In genomic region chr7:85185355-85186082, GRCh38 we compare ENCODE assay signal across 8 cellular contexts. TPM values are rescaled to one million over a fixed set of nuclear protein-coding genes. Genes with fewer than 3 reads are reported as not detected.
DNase-seq lines count a peak whose midpoint lies in the region; ATAC-seq and TF ChIP-seq lines count a peak whose summit lies in the region.

No MANE protein-coding gene starts in this region.

- no peak for TF ChIP-seq EP300 in SK-N-SH (IDR thresholded peaks at IDR 0.05; ENCODE audit: borderline replicate concordance in 1 of 2, low read depth in 1 of 2, low read length in 1 of 2)

- H2AFZ ChIP-seq in SK-N-SH (ENCODE audit: low read depth) (peak overlapping the region; percentile 97), neuron (ENCODE audit: low read depth, low read length) (peak overlapping the region; percentile 86)

- DNase-seq in activated CD8-positive, alpha-beta memory T cell treated with anti-CD3 and anti-CD28 coated beads, Interleukin-2, amount 10 ng/mL, durations not matched to agents 7 days and 5 days, result no peak
- DNase-seq in activated CD8-positive, alpha-beta memory T cell treated with anti-CD3 and anti-CD28 coated beads for 24 hours, result no peak
- DNase-seq in SK-N-SH (peak; percentile 58), foreskin fibroblast (peak; percentile 74 to 86), SKM-1 (lab: John Stamatoyannopoulos, UW; ENCODE audit: unreplicated experiment) (no peak), immature natural killer cell (no peak)

- H4K20me1 ChIP-seq in SK-N-SH (ENCODE audit: insufficient read depth), result no peaks in the 10 kb centered on the region

- 0 out of 2 replicates have a peak, but pooled peaks cover 3% of the 10 kb centered on the region for H3K79me2 ChIP-seq in SK-N-SH (ENCODE audit: insufficient read depth)

- H3K36me3 ChIP-seq in SK-N-SH (replicated peaks in 1 of 2; ENCODE audit: control insufficient read depth in 1 of 2, insufficient read depth in 2 of 2, low read length in 1 of 2), result peaks cover 3 to 5% of the 10 kb centered on the region in 2 experiments
- H3K36me3 ChIP-seq in neuron (ENCODE audit: insufficient read depth, low read length), result no peaks in the 10 kb centered on the region

- peaks cover 2% of the 10 kb centered on the region for H3K36me3 Mint-ChIP-seq in activated CD8-positive, alpha-beta memory T cell treated with anti-CD3 and anti-CD28 coated beads, Interleukin-2, amount 10 ng/mL, durations not matched to agents 7 days and 5 days
- peaks cover 0 to 4% (median 0%) of the 10 kb centered on the region in 3 donors for H3K36me3 Mint-ChIP-seq in immature natural killer cell

- POLR2A ChIA-PET in SK-N-SH (lab: Yijun Ruan, JAX), result no interaction called here

- H3K4me1 ChIP-seq in SK-N-SH (ENCODE audit: control insufficient read depth in 1 of 2, insufficient read depth in 2 of 2, low read depth in 1 of 2, low read length in 1 of 2) (peaks cover 4 to 26% of the 10 kb centered on the region in 2 experiments; a peak in 3 of 4 replicates), neuron (ENCODE audit: insufficient read depth, low read length) (peaks cover 11% of the 10 kb centered on the region)

- peak overlapping the region; percentile 29 to 61; a peak in 3 of 4 replicates for H3K27ac ChIP-seq in SK-N-SH (ENCODE audit: low read depth in 2 of 2, low read length in 1 of 2)

- H3K4me3 ChIP-seq in SK-N-SH (ENCODE audit: low read depth in 2 of 2, low read length in 1 of 2) (peak overlapping the region; percentile 90 to 97), foreskin fibroblast (ENCODE audit: low read depth in 1 of 2, low read length in 2 of 2) (peak overlapping the region; percentile 87 to 93), neuron (ENCODE audit: low read length) (peak overlapping the region; percentile 67)

- H3K4me1 Mint-ChIP-seq in activated CD8-positive, alpha-beta memory T cell treated with anti-CD3 and anti-CD28 coated beads, Interleukin-2, amount 10 ng/mL, durations not matched to agents 7 days and 5 days, result peaks cover 4% of the 10 kb centered on the region
- peaks cover 0 to 5% of the 10 kb centered on the region in 2 donors for H3K4me1 Mint-ChIP-seq in immature natural killer cell

- TF ChIP-seq RAD21 in SK-N-SH (IDR thresholded peaks at IDR 0.05; ENCODE audit: low read length), result peak; percentile 43; the same call in 1 of the 2 replicates

- CTCF ChIA-PET in activated CD8-positive, alpha-beta memory T cell treated with anti-CD3 and anti-CD28 coated beads, Interleukin-2, amount 10 ng/mL, durations not matched to agents 7 days and 5 days (lab: Charles Lee), result no interaction called here
- CTCF ChIA-PET in SK-N-SH (lab: Yijun Ruan, JAX), result interaction anchor here (0.6 to 11.8 kb wide), 29 partner anchors 9 to 1254 kb away, joined by 3 to 134 read pairs (median 5); no protein-coding TSS in a partner anchor

- no peak overlapping the region for H3K4me3 Mint-ChIP-seq in activated CD8-positive, alpha-beta memory T cell treated with anti-CD3 and anti-CD28 coated beads, Interleukin-2, amount 10 ng/mL, durations not matched to agents 7 days and 5 days
- no peak overlapping the region for H3K4me3 Mint-ChIP-seq in immature natural killer cell

- H3K9me3 ChIP-seq in SK-N-SH (no peaks in the 10 kb centered on the region; the same call in 1 of the 2 replicates), neuron (ENCODE audit: low read length) (peaks cover 2% of the 10 kb centered on the region)

- peaks cover 31% of the 10 kb centered on the region for H3K27me3 Mint-ChIP-seq in activated CD8-positive, alpha-beta memory T cell treated with anti-CD3 and anti-CD28 coated beads, Interleukin-2, amount 10 ng/mL, durations not matched to agents 7 days and 5 days
- peaks cover 3 to 8% (median 5%) of the 10 kb centered on the region in 3 donors for H3K27me3 Mint-ChIP-seq in immature natural killer cell (ENCODE audit: low read depth in 3 of 3)

- H3K9ac ChIP-seq in SK-N-SH, result peak overlapping the region; percentile 71

- no peak for ATAC-seq in activated CD8-positive, alpha-beta memory T cell treated with anti-CD3 and anti-CD28 coated beads, Interleukin-2, amount 10 ng/mL, durations not matched to agents 7 days and 5 days
- no peak for ATAC-seq in HG02623 (IDR thresholded peaks at IDR 0.05; ENCODE audit: unreplicated experiment)

- TF ChIP-seq CTCF in SK-N-SH (IDR thresholded peaks at IDR 0.05), result peak; percentile 45
- TF ChIP-seq CTCF in foreskin fibroblast (IDR thresholded peaks at IDR 0.05; ENCODE audit: low read depth, low read length), result peak; percentile 46

- no peaks in the 10 kb centered on the region for H3F3A ChIP-seq in SK-N-SH (replicated peaks; ENCODE audit: insufficient read depth)

- H3K27me3 ChIP-seq in SK-N-SH (ENCODE audit: insufficient read depth) (no peaks in the 10 kb centered on the region), neuron (ENCODE audit: insufficient read depth, low read length) (no peaks in the 10 kb centered on the region)

- H3K27ac Mint-ChIP-seq in activated CD8-positive, alpha-beta memory T cell treated with anti-CD3 and anti-CD28 coated beads, Interleukin-2, amount 10 ng/mL, durations not matched to agents 7 days and 5 days, result peak overlapping the region; percentile 34
- H3K27ac Mint-ChIP-seq in immature natural killer cell, result no peak overlapping the region

- H3K4me2 ChIP-seq in SK-N-SH, result peak overlapping the region; percentile 84

- WGBS in SK-N-SH (ENCODE audit: low lambda C conversion rate), result 2% methylated on average over 41 of the region's 42 CpGs

- peaks cover 8% of the 10 kb centered on the region for H3K9me3 Mint-ChIP-seq in activated CD8-positive, alpha-beta memory T cell treated with anti-CD3 and anti-CD28 coated beads, Interleukin-2, amount 10 ng/mL, durations not matched to agents 7 days and 5 days (ENCODE audit: low read depth)
- H3K9me3 Mint-ChIP-seq in immature natural killer cell, result peaks cover 4 to 34% (median 13%) of the 10 kb centered on the region in 6 donors

- H3K9me2 ChIP-seq in SK-N-SH, result no peaks in the 10 kb centered on the region

TF ChIP-seq in SK-N-SH, 30 proteins besides CTCF, POLR2A, EP300 and RAD21:
- TF ChIP-seq SIN3A (IDR thresholded peaks at IDR 0.05; ENCODE audit: borderline replicate concordance, low read depth, low read length) (peak; percentile 65; the same call in 1 of the 2 replicates), TAF1 (IDR thresholded peaks at IDR 0.05; ENCODE audit: borderline replicate concordance, low read depth, low read length) (0 out of 2 replicates have a peak, but pooled peaks have one; percentile 22), NFIC (IDR thresholded peaks at IDR 0.05; ENCODE audit: borderline replicate concordance) (no peak), SMC3 (IDR thresholded peaks at IDR 0.05; ENCODE audit: low read depth, low read length) (peak; percentile 48), YY1 (IDR thresholded peaks at IDR 0.05; ENCODE audit: low read depth) (no peak), MAX (IDR thresholded peaks at IDR 0.05; ENCODE audit: low read depth) (peak; percentile 47; the same call in 1 of the 2 replicates), MXI1 (IDR thresholded peaks at IDR 0.05; ENCODE audit: low read depth, low read length) (peak; percentile 40)

RNA-seq across cellular contexts. Expression of gene SEMA3D, which starts 1.3 kb away (rescaled TPM):
- not detected for total RNA-seq in activated CD8-positive, alpha-beta memory T cell treated with anti-CD3 and anti-CD28 coated beads, Interleukin-2, amount 10 ng/mL, durations not matched to agents 7 days and 5 days
- polyA plus RNA-seq in SK-N-SH (2012; rRNA removed) (30.1 and 48.7 TPM in 2 replicates), immature natural killer cell (not detected)
- polyA plus RNA-seq in SK-N-SH (2012; cell fraction: cytosol; rRNA removed), result 36.4 and 41.4 TPM in 2 replicates
- 15.5 and 39.9 TPM in 2 replicates for polyA plus RNA-seq in SK-N-SH (2012; cell fraction: nucleus; rRNA removed)

Comparison
In these comparisons a context has a peak if more than half of its experiments do, and no peak if none do; other contexts are left out.
1. DNase-seq: peak in SK-N-SH (single experiment) and foreskin fibroblast (2 of 2); none in activated CD8-positive, alpha-beta memory T cell treated with anti-CD3 and anti-CD28 coated beads, Interleukin-2, amount 10 ng/mL, durations not matched to agents 7 days and 5 days (single experiment), activated CD8-positive, alpha-beta memory T cell treated with anti-CD3 and anti-CD28 coated beads for 24 hours (single experiment), SKM-1 (single experiment) and immature natural killer cell (0 of 3).
2. RNA of gene SEMA3D, which starts 1.3 kb away (polyA plus RNA-seq): 15.5 to 48.7 TPM in SK-N-SH; not detected in immature natural killer cell; every median in the first group is over 10 times any median in the second.
3. Peak in every context shown above with its lines, with median percentiles within 50 percentile points of each other: H3K4me3 ChIP-seq.